Comparison of ENCODE assay signal across 36 cellular contexts in genomic region chr15:88309363-88309762, GRCh38. TPM values are rescaled to one million over a fixed set of nuclear protein-coding genes. Genes with fewer than 3 reads are reported as not detected.
"Had no signal": no experiment of that assay in that cellular context is flagged by ENCODE, and none has a peak within 500 bp of the region (broad histone marks: within the 10 kb centered on the region; RNA-seq: fewer than 3 reads in every experiment).

No MANE protein-coding gene starts in this region.

- H3K27ac Mint-ChIP-seq: activated CD4-positive, alpha-beta memory T cell treated with anti-CD3 and anti-CD28 coated beads, Interleukin-2, amount 10 ng/mL, durations not matched to agents 7 days and 5 days; activated CD4-positive, alpha-beta T cell treated with anti-CD3 and anti-CD28 coated beads, Interleukin-2, amount 10 ng/mL, durations not matched to agents 7 days and 5 days; activated T-helper 17 cell treated with anti-CD3 and anti-CD28 coated beads, Interleukin-2, amount 50 U/mL, for 72 hours; effector memory CD8-positive, alpha-beta T cell; nephron; stimulated activated memory B cell treated with anti-CD40 and anti-IgM and Interleukin-4, amounts not matched to agents 10 μg/mL and 1 μg/mL and 100 μg/mL, for 72 hours; stimulated activated naive CD8-positive, alpha-beta T cell treated with anti-CD3 and anti-CD28 coated beads, Interleukin-15, amount 100 ng/mL, for 72 hours; T-helper 1 cell treated with Interleukin-12 subunit alpha and Interleukin-12 subunit beta and Interleukin-4 antibody, amounts not matched to agents 30 μg/mL and 1 μg/mL, for 36 hours; type B pancreatic cell had no signal

- H3K9me3 Mint-ChIP-seq: activated CD4-positive, alpha-beta memory T cell treated with anti-CD3 and anti-CD28 coated beads, Interleukin-2, amount 10 ng/mL, durations not matched to agents 7 days and 5 days; activated CD4-positive, alpha-beta T cell treated with anti-CD3 and anti-CD28 coated beads, Interleukin-2, amount 10 ng/mL, durations not matched to agents 7 days and 5 days; activated T-cell treated with anti-CD3 and anti-CD28 coated beads, Interleukin-2, amount 50 U/mL, for 4 hours; effector memory CD8-positive, alpha-beta T cell; T-helper 1 cell treated with Interleukin-12 subunit alpha and Interleukin-12 subunit beta and Interleukin-4 antibody, amounts not matched to agents 30 μg/mL and 1 μg/mL, for 36 hours had no signal

- FAIRE-seq: astrocyte, endothelial cell of umbilical vein, TTC549 had no signal

- H3K4me3 ChIP-seq: coronary artery, dorsolateral prefrontal cortex, heart left ventricle, lower lobe of right lung, right lobe of liver, skin epidermis, uterus had no signal

- H3K36me3 ChIP-seq: brain microvascular endothelial cell, heart left ventricle, lower lobe of right lung, neutrophil, right lobe of liver, uterus had no signal

- H3K4me1 ChIP-seq: heart left ventricle, lower lobe of right lung, right lobe of liver, uterus had no signal

- H3K36me3 Mint-ChIP-seq: stimulated activated memory B cell treated with anti-CD40 and anti-IgM and Interleukin-4, amounts not matched to agents 10 μg/mL and 1 μg/mL and 100 μg/mL, for 72 hours; type B pancreatic cell had no signal

- H3K4me1 Mint-ChIP-seq: activated CD4-positive, alpha-beta memory T cell treated with anti-CD3 and anti-CD28 coated beads, Interleukin-2, amount 10 ng/mL, durations not matched to agents 7 days and 5 days; activated T-helper 17 cell treated with anti-CD3 and anti-CD28 coated beads, Interleukin-2, amount 50 U/mL, for 72 hours; nephron; stimulated activated memory B cell treated with anti-CD40 and anti-IgM and Interleukin-4, amounts not matched to agents 10 μg/mL and 1 μg/mL and 100 μg/mL, for 72 hours; stimulated activated naive CD8-positive, alpha-beta T cell treated with anti-CD3 and anti-CD28 coated beads, Interleukin-15, amount 100 ng/mL, for 72 hours had no signal

- ATAC-seq: activated T-cell treated with anti-CD3 and anti-CD28 coated beads, Interleukin-2, amount 50 U/mL, for 4 hours; activated T-helper 17 cell treated with anti-CD3 and anti-CD28 coated beads, Interleukin-2, amount 50 U/mL, for 72 hours; effector memory CD8-positive, alpha-beta T cell; heart left ventricle; left lobe of liver; lower lobe of right lung; right lobe of liver; stimulated activated memory B cell treated with anti-CD40 and anti-IgM and Interleukin-4, amounts not matched to agents 10 μg/mL and 1 μg/mL and 100 μg/mL, for 72 hours; stimulated activated naive CD8-positive, alpha-beta T cell treated with anti-CD3 and anti-CD28 coated beads, Interleukin-15, amount 100 ng/mL, for 72 hours had no signal

- H3K27me3 Mint-ChIP-seq: stimulated activated naive CD8-positive, alpha-beta T cell treated with anti-CD3 and anti-CD28 coated beads, Interleukin-15, amount 100 ng/mL, for 72 hours had no signal

- H3K4me3 Mint-ChIP-seq: activated CD4-positive, alpha-beta memory T cell treated with anti-CD3 and anti-CD28 coated beads, Interleukin-2, amount 10 ng/mL, durations not matched to agents 7 days and 5 days; activated CD4-positive, alpha-beta T cell treated with anti-CD3 and anti-CD28 coated beads, Interleukin-2, amount 10 ng/mL, durations not matched to agents 7 days and 5 days; activated T-cell treated with anti-CD3 and anti-CD28 coated beads, Interleukin-2, amount 50 U/mL, for 4 hours; activated T-helper 17 cell treated with anti-CD3 and anti-CD28 coated beads, Interleukin-2, amount 50 U/mL, for 72 hours; effector memory CD8-positive, alpha-beta T cell; nephron; stimulated activated memory B cell treated with anti-CD40 and anti-IgM and Interleukin-4, amounts not matched to agents 10 μg/mL and 1 μg/mL and 100 μg/mL, for 72 hours; stimulated activated naive CD8-positive, alpha-beta T cell treated with anti-CD3 and anti-CD28 coated beads, Interleukin-15, amount 100 ng/mL, for 72 hours; T-helper 1 cell treated with Interleukin-12 subunit alpha and Interleukin-12 subunit beta and Interleukin-4 antibody, amounts not matched to agents 30 μg/mL and 1 μg/mL, for 36 hours; type B pancreatic cell had no signal

- H3K9me3 ChIP-seq: heart left ventricle, lower lobe of right lung, neutrophil, right lobe of liver, uterus had no signal

- H3K27me3 ChIP-seq: brain microvascular endothelial cell, dorsolateral prefrontal cortex, neutrophil, right lobe of liver, uterus had no signal

- DNase-seq: activated CD4-positive, alpha-beta memory T cell treated with anti-CD3 and anti-CD28 coated beads, Interleukin-2, amount 10 ng/mL, durations not matched to agents 7 days and 5 days; activated CD4-positive, alpha-beta T cell treated with anti-CD3 and anti-CD28 coated beads for 1 hour; activated CD4-positive, alpha-beta T cell treated with anti-CD3 and anti-CD28 coated beads, Interleukin-2, amount 10 ng/mL, durations not matched to agents 7 days and 5 days; activated gamma-delta T cell treated with Interleukin-2 at 50 U/mL for 16 hours; activated naive CD4-positive, alpha-beta T cell treated with anti-CD3 and anti-CD28 coated beads, Interleukin-2, amount 50 U/mL, for 16 hours; activated T-cell treated with anti-CD3 and anti-CD28 coated beads, Interleukin-2, amount 50 U/mL, for 4 hours; amniotic stem cell; brain microvascular endothelial cell; dorsolateral prefrontal cortex; effector memory CD8-positive, alpha-beta T cell; foreskin fibroblast; heart left ventricle; hypothalamus; lower lobe of right lung; mesenchymal stem cell; right lobe of liver; stimulated activated CD4-positive, alpha-beta T cell treated with anti-CD3 and anti-CD28 coated beads, Interleukin-12 subunit alpha, Interleukin-12 subunit beta, amount 100 ng/mL, for 4 hours; stimulated activated CD4-positive, alpha-beta T cell treated with anti-CD3 and anti-CD28 coated beads, Interleukin-4, amount 100 ng/mL, for 24 hours; stimulated activated naive CD8-positive, alpha-beta T cell treated with anti-CD3 and anti-CD28 coated beads, Interleukin-15, amount 100 ng/mL, for 72 hours; substantia nigra; T-helper 9 cell; uterus had no signal

- H3K27ac ChIP-seq: brain microvascular endothelial cell, coronary artery, dorsolateral prefrontal cortex, heart left ventricle, lower lobe of right lung, neutrophil, right lobe of liver, skin epidermis, uterus had no signal

RNA-seq across cellular contexts. Expression of gene NTRK3, which starts 52.8 kb away (rescaled TPM):
- total RNA-seq: activated CD4-positive, alpha-beta memory T cell treated with anti-CD3 and anti-CD28 coated beads, Interleukin-2, amount 10 ng/mL, durations not matched to agents 7 days and 5 days; activated CD4-positive, alpha-beta T cell treated with anti-CD3 and anti-CD28 coated beads, Interleukin-2, amount 10 ng/mL, durations not matched to agents 7 days and 5 days; endothelial cell of umbilical vein; kidney epithelial cell; osteocyte had no signal
- polyA plus RNA-seq: endothelial cell of umbilical vein had no signal
